Comparison of ENCODE assay signal across 12 cellular contexts in the genomic region with DNA sequence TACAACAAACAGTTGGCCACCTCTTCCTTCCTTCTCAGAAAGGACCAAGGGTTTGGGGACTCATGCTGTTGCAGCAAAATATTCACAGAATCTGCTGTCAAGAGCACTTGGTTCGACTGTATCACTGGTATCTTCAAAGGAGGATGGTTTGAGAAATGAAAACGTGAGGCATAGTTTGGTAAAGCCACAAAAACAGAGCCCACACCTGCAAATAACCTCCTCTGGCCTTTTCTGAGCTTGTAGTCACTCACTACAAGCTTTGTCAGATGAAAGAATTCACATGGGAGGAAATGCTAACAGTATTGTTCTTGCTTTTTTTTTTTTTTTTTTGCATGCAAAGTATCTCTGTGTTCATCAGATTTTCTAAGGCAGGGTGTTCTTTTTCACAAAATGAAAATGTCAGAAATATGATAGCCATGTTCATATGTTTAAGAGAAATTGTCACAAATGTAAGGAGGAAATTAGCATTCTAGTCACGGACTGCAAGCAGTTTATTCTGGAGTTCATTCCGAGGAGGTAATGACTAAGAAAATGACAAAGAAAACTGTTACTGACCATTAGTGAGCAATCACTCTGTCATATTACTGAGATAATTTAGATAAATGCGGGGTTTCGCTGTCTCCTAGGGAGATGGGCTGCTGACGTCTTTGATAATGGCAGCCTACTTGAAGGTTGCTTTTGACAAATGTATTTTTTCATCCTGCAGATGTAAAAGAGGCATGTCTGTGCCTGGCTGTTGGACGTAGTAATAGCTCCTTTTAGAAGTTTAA.
A peak's percentile ranks its signal among the peaks of the same experiment; 100 is the strongest.
DNase-seq lines count a peak whose midpoint lies in the region; ATAC-seq, FAIRE-seq and TF ChIP-seq lines count a peak whose summit lies in the region.
"Had no signal": no experiment of that assay in that cellular context is flagged by ENCODE, and none has a peak within 500 bp of the region (broad histone marks: within the 10 kb centered on the region; RNA-seq: fewer than 3 reads in every experiment).

No MANE protein-coding gene starts in this region.

- CTCF ChIA-PET in HEK293T (lab: Yijun Ruan, JAX) = no interaction called here

- H3K4ac ChIP-seq in trophoblast cell (ENCODE audit: low read depth, low read length) = no peak overlapping the region

- H3K27me3 ChIP-seq in astrocyte (ENCODE audit: insufficient read depth, low read length) (no peaks in the 10 kb centered on the region), trophoblast cell (ENCODE audit: insufficient read depth, low read length) (no peaks in the 10 kb centered on the region)
- H3K27me3 ChIP-seq: testis had no signal

- no peaks in the 10 kb centered on the region for H3K9me3 Mint-ChIP-seq in astrocyte (ENCODE audit: unreplicated experiment)
- H3K9me3 Mint-ChIP-seq in stimulated activated effector memory CD8-positive, alpha-beta T cell treated with anti-CD3 and anti-CD28 coated beads, Interleukin-12 subunit alpha, Interleukin-12 subunit beta, amount 100 ng/mL, for 72 hours = peaks cover 6% of the 10 kb centered on the region
- H3K9me3 Mint-ChIP-seq: activated naive CD4-positive, alpha-beta T cell treated with anti-CD3 and anti-CD28 coated beads, Interleukin-2, amount 10 ng/mL, durations not matched to agents 7 days and 5 days had no signal

- no peak overlapping the region for H3K14ac ChIP-seq in trophoblast cell (ENCODE audit: low read length)

- no peaks in the 10 kb centered on the region for H3K36me3 ChIP-seq in astrocyte (ENCODE audit: insufficient read depth, low read length)
- no peaks in the 10 kb centered on the region for H3K36me3 ChIP-seq in trophoblast cell (ENCODE audit: control insufficient read depth in 1 of 2, insufficient read depth in 2 of 2, low read length in 2 of 2)

- H3K79me1 ChIP-seq in trophoblast cell (ENCODE audit: low read length) = no peaks in the 10 kb centered on the region

- peaks cover 28% of the 10 kb centered on the region for H3K4me1 ChIP-seq in astrocyte (ENCODE audit: insufficient read depth, low read length)
- peaks cover 3% of the 10 kb centered on the region in 2 experiments for H3K4me1 ChIP-seq in trophoblast cell (ENCODE audit: control insufficient read depth in 1 of 2, insufficient read depth in 2 of 2, low read length in 2 of 2)
- H3K4me1 ChIP-seq: testis had no signal

- H3K27me3 Mint-ChIP-seq in astrocyte (ENCODE audit: low read depth, unreplicated experiment) = no peaks in the 10 kb centered on the region
- H3K27me3 Mint-ChIP-seq: activated naive CD4-positive, alpha-beta T cell treated with anti-CD3 and anti-CD28 coated beads, Interleukin-2, amount 10 ng/mL, durations not matched to agents 7 days and 5 days had no signal

- H2BK5ac ChIP-seq in trophoblast cell (ENCODE audit: low read depth, low read length, poor library complexity) = no peak overlapping the region

- no peak overlapping the region for H2AK5ac ChIP-seq in trophoblast cell (ENCODE audit: low read length)

- H3K27ac ChIP-seq in astrocyte (ENCODE audit: low read depth, low read length) (peak overlapping the region; percentile 66), trophoblast cell (ENCODE audit: low read depth, low read length) (no peak overlapping the region)
- H3K27ac ChIP-seq: testis had no signal

- H3K4me3 Mint-ChIP-seq in astrocyte (ENCODE audit: unreplicated experiment) = no peak overlapping the region
- no peak overlapping the region for H3K4me3 Mint-ChIP-seq in stimulated activated effector memory CD8-positive, alpha-beta T cell treated with anti-CD3 and anti-CD28 coated beads, Interleukin-12 subunit alpha, Interleukin-12 subunit beta, amount 100 ng/mL, for 72 hours
- H3K4me3 Mint-ChIP-seq: activated naive CD4-positive, alpha-beta T cell treated with anti-CD3 and anti-CD28 coated beads, Interleukin-2, amount 10 ng/mL, durations not matched to agents 7 days and 5 days had no signal

- H3K9ac ChIP-seq in astrocyte (ENCODE audit: low read length) (peak overlapping the region; percentile 44), trophoblast cell (ENCODE audit: low read length) (no peak overlapping the region)

- H4K91ac ChIP-seq in trophoblast cell (ENCODE audit: low read depth, low read length) = no peak overlapping the region

- no peak overlapping the region for H3K23ac ChIP-seq in trophoblast cell (ENCODE audit: low read length)

- ATAC-seq in HG03439 (IDR thresholded peaks at IDR 0.05; ENCODE audit: unreplicated experiment) = no peak
- ATAC-seq in GM21447 (IDR thresholded peaks at IDR 0.05; ENCODE audit: unreplicated experiment) = no peak
- no peak for ATAC-seq in stimulated activated effector memory CD8-positive, alpha-beta T cell treated with anti-CD3 and anti-CD28 coated beads, Interleukin-12 subunit alpha, Interleukin-12 subunit beta, amount 100 ng/mL, for 72 hours

- H3K27ac Mint-ChIP-seq in astrocyte (ENCODE audit: unreplicated experiment) = peak overlapping the region; percentile 48
- no peak overlapping the region for H3K27ac Mint-ChIP-seq in stimulated activated effector memory CD8-positive, alpha-beta T cell treated with anti-CD3 and anti-CD28 coated beads, Interleukin-12 subunit alpha, Interleukin-12 subunit beta, amount 100 ng/mL, for 72 hours
- H3K27ac Mint-ChIP-seq: activated naive CD4-positive, alpha-beta T cell treated with anti-CD3 and anti-CD28 coated beads, Interleukin-2, amount 10 ng/mL, durations not matched to agents 7 days and 5 days had no signal

- no peak overlapping the region for H2BK120ac ChIP-seq in trophoblast cell (ENCODE audit: insufficient read depth, low read length, poor library complexity)

- H2AFZ ChIP-seq in astrocyte (ENCODE audit: low read depth, low read length) = no peak overlapping the region
- no peak overlapping the region for H2AFZ ChIP-seq in trophoblast cell (ENCODE audit: insufficient read depth, low read length, poor library complexity)

- POLR2A ChIA-PET in HEK293T (lab: Yijun Ruan, JAX) = no interaction called here

- H4K12ac ChIP-seq in trophoblast cell (ENCODE audit: low read depth, low read length) = no peak overlapping the region

- peaks cover 30% of the 10 kb centered on the region for H3K4me1 Mint-ChIP-seq in astrocyte (ENCODE audit: low read depth, unreplicated experiment)
- peaks cover 7% of the 10 kb centered on the region for H3K4me1 Mint-ChIP-seq in stimulated activated effector memory CD8-positive, alpha-beta T cell treated with anti-CD3 and anti-CD28 coated beads, Interleukin-12 subunit alpha, Interleukin-12 subunit beta, amount 100 ng/mL, for 72 hours
- H3K4me1 Mint-ChIP-seq: activated naive CD4-positive, alpha-beta T cell treated with anti-CD3 and anti-CD28 coated beads, Interleukin-2, amount 10 ng/mL, durations not matched to agents 7 days and 5 days had no signal

- FAIRE-seq in astrocyte (lab: Jason Lieb, UNC) = no peak

- H4K8ac ChIP-seq in trophoblast cell (ENCODE audit: low read depth, low read length) = no peak overlapping the region

- H2BK12ac ChIP-seq in trophoblast cell (ENCODE audit: low read length) = no peak overlapping the region

- no peaks in the 10 kb centered on the region for H3K36me3 Mint-ChIP-seq in astrocyte (ENCODE audit: low read depth, unreplicated experiment)
- H3K36me3 Mint-ChIP-seq in stimulated activated effector memory CD8-positive, alpha-beta T cell treated with anti-CD3 and anti-CD28 coated beads, Interleukin-12 subunit alpha, Interleukin-12 subunit beta, amount 100 ng/mL, for 72 hours = no peaks in the 10 kb centered on the region
- H3K36me3 Mint-ChIP-seq: activated naive CD4-positive, alpha-beta T cell treated with anti-CD3 and anti-CD28 coated beads, Interleukin-2, amount 10 ng/mL, durations not matched to agents 7 days and 5 days had no signal

- H3K4me3 ChIP-seq in astrocyte (ENCODE audit: insufficient read depth, low read depth, low read length) = peak overlapping the region; percentile 21
- no peak overlapping the region for H3K4me3 ChIP-seq in trophoblast cell (ENCODE audit: low read depth, low read length)
- H3K4me3 ChIP-seq: testis had no signal

- no peaks in the 10 kb centered on the region for H4K20me1 ChIP-seq in astrocyte (ENCODE audit: insufficient read depth, low read length)

- H3K79me2 ChIP-seq in astrocyte (ENCODE audit: insufficient read depth, low read length) (no peaks in the 10 kb centered on the region), trophoblast cell (ENCODE audit: control insufficient read depth, insufficient read depth, low read length, poor library complexity) (no peaks in the 10 kb centered on the region)

- no peak overlapping the region for H3K18ac ChIP-seq in trophoblast cell (ENCODE audit: low read length)

- H3K4me2 ChIP-seq in astrocyte (ENCODE audit: low read length) (peak overlapping the region; percentile 67), trophoblast cell (ENCODE audit: low read length) (no peak overlapping the region)

- DNase-seq in HEK293T (ENCODE audit: extremely low spot score) (peak; percentile 9), NCI-H2227 (lab: John Stamatoyannopoulos, UW; ENCODE audit: unreplicated experiment) (peak; percentile 96), astrocyte (ENCODE audit: low read depth) (peak; percentile 81), trophoblast cell (peak; percentile 25 to 33)
- no peak for DNase-seq in stimulated activated effector memory CD8-positive, alpha-beta T cell treated with anti-CD3 and anti-CD28 coated beads, Interleukin-12 subunit alpha, Interleukin-12 subunit beta, amount 100 ng/mL, for 72 hours (ENCODE audit: low spot score in 2 of 2)
- DNase-seq: activated naive CD4-positive, alpha-beta T cell treated with anti-CD3 and anti-CD28 coated beads, Interleukin-2, amount 10 ng/mL, durations not matched to agents 7 days and 5 days; MV-4-11; stimulated activated CD4-positive, alpha-beta T cell treated with anti-CD3 and anti-CD28 coated beads, Interleukin-4, amount 100 ng/mL, for 24 hours; stimulated activated CD8-positive, alpha-beta memory T cell treated with anti-CD3 and anti-CD28 coated beads, Interleukin-4, amount 100 ng/mL, for 48 hours; testis had no signal

- H3K9me3 ChIP-seq in astrocyte (ENCODE audit: insufficient read depth, low read depth, low read length) (no peaks in the 10 kb centered on the region), trophoblast cell (ENCODE audit: insufficient read depth, low read depth, low read length) (no peaks in the 10 kb centered on the region)
- H3K9me3 ChIP-seq: testis had no signal

- WGBS in trophoblast cell (ENCODE audit: extremely low coverage, insufficient coverage, insufficient read length) = no CpG with 5 or more reads among the region's 8 CpGs

- no peak for TF ChIP-seq CTCF in astrocyte (IDR thresholded peaks at IDR 0.05; ENCODE audit: insufficient read depth, low read depth, low read length)

TF ChIP-seq in HEK293T, 16 proteins besides CTCF, POLR2A, EP300 and RAD21 (continues in another document):
- peak; percentile 84 for TF ChIP-seq ARNT (IDR thresholded peaks at IDR 0.05)
- TF ChIP-seq NFRKB (IDR thresholded peaks at IDR 0.05) = no peak
- TF ChIP-seq, protein P1, sequence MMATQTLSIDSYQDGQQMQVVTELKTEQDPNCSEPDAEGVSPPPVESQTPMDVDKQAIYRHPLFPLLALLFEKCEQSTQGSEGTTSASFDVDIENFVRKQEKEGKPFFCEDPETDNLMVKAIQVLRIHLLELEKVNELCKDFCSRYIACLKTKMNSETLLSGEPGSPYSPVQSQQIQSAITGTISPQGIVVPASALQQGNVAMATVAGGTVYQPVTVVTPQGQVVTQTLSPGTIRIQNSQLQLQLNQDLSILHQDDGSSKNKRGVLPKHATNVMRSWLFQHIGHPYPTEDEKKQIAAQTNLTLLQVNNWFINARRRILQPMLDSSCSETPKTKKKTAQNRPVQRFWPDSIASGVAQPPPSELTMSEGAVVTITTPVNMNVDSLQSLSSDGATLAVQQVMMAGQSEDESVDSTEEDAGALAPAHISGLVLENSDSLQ (IDR thresholded peaks at IDR 0.05) = peak; percentile 41; the same call in 1 of the 2 replicates

Comparison
In these comparisons a context has a peak if more than half of its experiments do, and no peak if none do; other contexts are left out.
1. DNase-seq: peak in HEK293T (single experiment), NCI-H2227 (single experiment), astrocyte (single experiment) and trophoblast cell (2 of 2); none in stimulated activated effector memory CD8-positive, alpha-beta T cell treated with anti-CD3 and anti-CD28 coated beads, Interleukin-12 subunit alpha, Interleukin-12 subunit beta, amount 100 ng/mL, for 72 hours (0 of 2).